In the genomic region with DNA sequence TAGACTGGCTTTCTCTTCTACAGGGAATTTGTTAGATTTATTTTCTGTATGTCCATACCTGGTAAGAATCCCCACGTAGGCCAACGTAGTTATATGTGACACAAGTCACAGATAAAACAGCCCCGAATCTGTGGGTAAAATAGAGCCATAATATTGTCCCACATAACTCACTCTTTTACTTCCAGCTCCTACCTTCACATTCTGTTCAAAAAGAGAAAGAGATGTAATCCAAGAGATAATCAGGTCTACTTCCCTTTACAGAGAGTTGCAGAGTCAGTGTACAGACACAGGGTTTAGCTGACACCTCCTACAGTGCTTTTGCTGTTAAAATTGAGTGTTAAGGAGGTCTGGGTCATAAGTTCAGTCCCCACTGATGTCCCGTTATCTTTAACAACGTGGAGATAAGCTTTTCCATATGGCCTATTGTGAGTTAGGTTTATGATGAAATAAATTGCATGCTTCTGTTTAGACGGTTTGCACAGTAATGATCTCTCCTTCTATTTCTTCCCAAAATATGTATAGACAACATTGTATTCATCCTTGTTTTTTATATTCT, we compare ENCODE assay signal across 1 cellular context.
TF ChIP-seq lines count a peak whose summit lies in the region.

No MANE protein-coding gene starts in this region.

TF ChIP-seq in GM12878, 131 proteins besides CTCF, POLR2A, EP300 and RAD21 (continued from another document):
- TF ChIP-seq, protein P1, sequence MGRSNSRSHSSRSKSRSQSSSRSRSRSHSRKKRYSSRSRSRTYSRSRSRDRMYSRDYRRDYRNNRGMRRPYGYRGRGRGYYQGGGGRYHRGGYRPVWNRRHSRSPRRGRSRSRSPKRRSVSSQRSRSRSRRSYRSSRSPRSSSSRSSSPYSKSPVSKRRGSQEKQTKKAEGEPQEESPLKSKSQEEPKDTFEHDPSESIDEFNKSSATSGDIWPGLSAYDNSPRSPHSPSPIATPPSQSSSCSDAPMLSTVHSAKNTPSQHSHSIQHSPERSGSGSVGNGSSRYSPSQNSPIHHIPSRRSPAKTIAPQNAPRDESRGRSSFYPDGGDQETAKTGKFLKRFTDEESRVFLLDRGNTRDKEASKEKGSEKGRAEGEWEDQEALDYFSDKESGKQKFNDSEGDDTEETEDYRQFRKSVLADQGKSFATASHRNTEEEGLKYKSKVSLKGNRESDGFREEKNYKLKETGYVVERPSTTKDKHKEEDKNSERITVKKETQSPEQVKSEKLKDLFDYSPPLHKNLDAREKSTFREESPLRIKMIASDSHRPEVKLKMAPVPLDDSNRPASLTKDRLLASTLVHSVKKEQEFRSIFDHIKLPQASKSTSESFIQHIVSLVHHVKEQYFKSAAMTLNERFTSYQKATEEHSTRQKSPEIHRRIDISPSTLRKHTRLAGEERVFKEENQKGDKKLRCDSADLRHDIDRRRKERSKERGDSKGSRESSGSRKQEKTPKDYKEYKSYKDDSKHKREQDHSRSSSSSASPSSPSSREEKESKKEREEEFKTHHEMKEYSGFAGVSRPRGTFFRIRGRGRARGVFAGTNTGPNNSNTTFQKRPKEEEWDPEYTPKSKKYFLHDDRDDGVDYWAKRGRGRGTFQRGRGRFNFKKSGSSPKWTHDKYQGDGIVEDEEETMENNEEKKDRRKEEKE (IDR thresholded peaks at IDR 0.05) = no peak
- TF ChIP-seq, protein P2, sequence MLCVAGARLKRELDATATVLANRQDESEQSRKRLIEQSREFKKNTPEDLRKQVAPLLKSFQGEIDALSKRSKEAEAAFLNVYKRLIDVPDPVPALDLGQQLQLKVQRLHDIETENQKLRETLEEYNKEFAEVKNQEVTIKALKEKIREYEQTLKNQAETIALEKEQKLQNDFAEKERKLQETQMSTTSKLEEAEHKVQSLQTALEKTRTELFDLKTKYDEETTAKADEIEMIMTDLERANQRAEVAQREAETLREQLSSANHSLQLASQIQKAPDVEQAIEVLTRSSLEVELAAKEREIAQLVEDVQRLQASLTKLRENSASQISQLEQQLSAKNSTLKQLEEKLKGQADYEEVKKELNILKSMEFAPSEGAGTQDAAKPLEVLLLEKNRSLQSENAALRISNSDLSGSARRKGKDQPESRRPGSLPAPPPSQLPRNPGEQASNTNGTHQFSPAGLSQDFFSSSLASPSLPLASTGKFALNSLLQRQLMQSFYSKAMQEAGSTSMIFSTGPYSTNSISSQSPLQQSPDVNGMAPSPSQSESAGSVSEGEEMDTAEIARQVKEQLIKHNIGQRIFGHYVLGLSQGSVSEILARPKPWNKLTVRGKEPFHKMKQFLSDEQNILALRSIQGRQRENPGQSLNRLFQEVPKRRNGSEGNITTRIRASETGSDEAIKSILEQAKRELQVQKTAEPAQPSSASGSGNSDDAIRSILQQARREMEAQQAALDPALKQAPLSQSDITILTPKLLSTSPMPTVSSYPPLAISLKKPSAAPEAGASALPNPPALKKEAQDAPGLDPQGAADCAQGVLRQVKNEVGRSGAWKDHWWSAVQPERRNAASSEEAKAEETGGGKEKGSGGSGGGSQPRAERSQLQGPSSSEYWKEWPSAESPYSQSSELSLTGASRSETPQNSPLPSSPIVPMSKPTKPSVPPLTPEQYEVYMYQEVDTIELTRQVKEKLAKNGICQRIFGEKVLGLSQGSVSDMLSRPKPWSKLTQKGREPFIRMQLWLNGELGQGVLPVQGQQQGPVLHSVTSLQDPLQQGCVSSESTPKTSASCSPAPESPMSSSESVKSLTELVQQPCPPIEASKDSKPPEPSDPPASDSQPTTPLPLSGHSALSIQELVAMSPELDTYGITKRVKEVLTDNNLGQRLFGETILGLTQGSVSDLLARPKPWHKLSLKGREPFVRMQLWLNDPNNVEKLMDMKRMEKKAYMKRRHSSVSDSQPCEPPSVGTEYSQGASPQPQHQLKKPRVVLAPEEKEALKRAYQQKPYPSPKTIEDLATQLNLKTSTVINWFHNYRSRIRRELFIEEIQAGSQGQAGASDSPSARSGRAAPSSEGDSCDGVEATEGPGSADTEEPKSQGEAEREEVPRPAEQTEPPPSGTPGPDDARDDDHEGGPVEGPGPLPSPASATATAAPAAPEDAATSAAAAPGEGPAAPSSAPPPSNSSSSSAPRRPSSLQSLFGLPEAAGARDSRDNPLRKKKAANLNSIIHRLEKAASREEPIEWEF (IDR thresholded peaks at IDR 0.05; ENCODE audit: insufficient replicate concordance, low read depth, low read length) = no peak
- no peak for TF ChIP-seq RBBP5 (conservative IDR thresholded peaks at IDR 0.05)
